Comparison of ENCODE assay signal across 21 cellular contexts in the genomic region with DNA sequence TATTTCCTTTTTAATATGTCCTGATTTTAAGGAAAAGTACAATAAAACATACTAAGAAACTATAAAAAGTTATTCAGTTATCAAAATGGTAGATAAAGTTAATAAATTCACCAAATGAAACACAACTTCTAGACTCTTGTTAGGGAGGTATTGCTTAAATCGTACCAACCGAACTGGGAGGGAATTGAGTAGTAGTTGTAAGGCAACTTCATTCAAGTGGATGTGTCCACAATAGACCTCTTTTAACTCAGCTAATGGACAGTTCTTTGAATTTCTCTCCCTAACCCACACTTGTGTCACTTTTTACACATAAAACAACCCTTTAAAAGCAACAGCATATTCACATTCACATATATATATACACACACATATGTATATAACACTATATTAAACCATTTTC.
"Had no signal": no experiment of that assay in that cellular context is flagged by ENCODE, and none has a peak within 500 bp of the region (broad histone marks: within the 10 kb centered on the region; RNA-seq: fewer than 3 reads in every experiment).

No MANE protein-coding gene starts in this region.

- H3K4me2 ChIP-seq: hepatocyte had no signal

- H3K36me3 ChIP-seq: esophagus muscularis mucosa had no signal

- H3K27me3 ChIP-seq: dorsolateral prefrontal cortex, esophagus muscularis mucosa, foreskin keratinocyte, gastroesophageal sphincter, heart left ventricle, hepatocyte had no signal

- H3K9me3 ChIP-seq: esophagus muscularis mucosa, lower lobe of right lung, mucosa of descending colon had no signal

- H3K4me3 ChIP-seq: coronary artery, dorsolateral prefrontal cortex, esophagus muscularis mucosa, gastroesophageal sphincter, heart left ventricle, hepatocyte, lower lobe of right lung, mucosa of descending colon had no signal

- H3K79me2 ChIP-seq: hepatocyte had no signal

- H3K27ac ChIP-seq: coronary artery, esophagus muscularis mucosa, foreskin keratinocyte, gastroesophageal sphincter, heart left ventricle, hepatocyte, lower lobe of right lung had no signal

- DNase-seq: dorsolateral prefrontal cortex; effector CD4-positive, alpha-beta T cell; effector memory CD4-positive, alpha-beta T cell; foreskin keratinocyte; heart left ventricle; hypothalamus; immature natural killer cell; islet precursor cell; kidney; kidney glomerular epithelial cell; left colon; left ventricle myocardium superior; lower lobe of right lung; mucosa of descending colon had no signal

- ATAC-seq: foreskin keratinocyte, gastroesophageal sphincter, heart left ventricle, left colon, left lobe of liver, left ventricle myocardium superior, lower lobe of right lung, mucosa of descending colon had no signal

- H2AFZ ChIP-seq: hepatocyte had no signal

- FAIRE-seq: colon, endothelial cell of umbilical vein had no signal

- H3K4me1 ChIP-seq: foreskin keratinocyte, gastroesophageal sphincter had no signal
